ENCODE assay signal across 8 cellular contexts in genomic region chr13:94596575-94596971, GRCh38. TPM values are rescaled to one million over a fixed set of nuclear protein-coding genes. Genes with fewer than 3 reads are reported as not detected.
A peak's percentile ranks its signal among the peaks of the same experiment; 100 is the strongest.
DNase-seq lines count a peak whose midpoint lies in the region; ATAC-seq and TF ChIP-seq lines count a peak whose summit lies in the region.

No MANE protein-coding gene starts in this region.

- H3K36me3 ChIP-seq in CD4-positive, alpha-beta memory T cell (ENCODE audit: insufficient read depth, low read length) = peaks cover 9% of the 10 kb centered on the region
- peaks cover 3% of the 10 kb centered on the region for H3K36me3 ChIP-seq in Panc1 (ENCODE audit: control insufficient read depth, insufficient read depth, low read length)
- no peaks in the 10 kb centered on the region for H3K36me3 ChIP-seq in fibroblast of lung (ENCODE audit: control insufficient read depth, insufficient read depth, low read length)
- H3K36me3 ChIP-seq in parathyroid adenoma (ENCODE audit: control insufficient read depth, insufficient read depth, low read length) = no peaks in the 10 kb centered on the region

- ATAC-seq in Panc1 = peak; percentile 58
- ATAC-seq in GM19035 (IDR thresholded peaks at IDR 0.05; ENCODE audit: unreplicated experiment) = no peak
- ATAC-seq in HG03039 (IDR thresholded peaks at IDR 0.05; ENCODE audit: unreplicated experiment) = no peak
- no peak for ATAC-seq in HG02642 (IDR thresholded peaks at IDR 0.05; ENCODE audit: poor library complexity, unreplicated experiment)

- peak overlapping the region in 1 of 2 donors; percentile 87 for H3K4me3 ChIP-seq in CD4-positive, alpha-beta memory T cell (ENCODE audit: low read length in 2 of 2)
- H3K4me3 ChIP-seq in Panc1 (ENCODE audit: low read depth in 2 of 2, low read length in 2 of 2) (peak overlapping the region; percentile 80 to 89), fibroblast of lung (replicated peaks in 1 of 4; ENCODE audit: control extremely low read depth in 1 of 4, insufficient read depth in 1 of 4, low read depth in 3 of 4, low read length in 4 of 4) (peak overlapping the region; percentile 78 to 99 (median 82)), parathyroid adenoma (ENCODE audit: low read depth, low read length) (peak overlapping the region; percentile 98)

- in situ Hi-C loops in Panc1 (cut with HindIII; ENCODE audit: low pct_unique_long_range_greater_than_20kb, low sequenced_read_pairs) = no loop called here

- H3K36me3 Mint-ChIP-seq in CD4-positive, alpha-beta memory T cell = peaks cover 6 to 18% of the 10 kb centered on the region in 2 donors

- peak overlapping the region; percentile 92 to 98 (median 94) for H3K4me3 Mint-ChIP-seq in CD4-positive, alpha-beta memory T cell

- H3K27me3 Mint-ChIP-seq in CD4-positive, alpha-beta memory T cell = no peaks in the 10 kb centered on the region

- H3K9me3 ChIP-seq in CD4-positive, alpha-beta memory T cell (ENCODE audit: control insufficient read depth in 1 of 2, low read length in 2 of 2) = no peaks in the 10 kb centered on the region
- no peaks in the 10 kb centered on the region for H3K9me3 ChIP-seq in Panc1 (ENCODE audit: control insufficient read depth, insufficient read depth, low read depth, low read length)
- no peaks in the 10 kb centered on the region for H3K9me3 ChIP-seq in fibroblast of lung (ENCODE audit: control insufficient read depth, insufficient read depth, low read depth, low read length)
- no peaks in the 10 kb centered on the region for H3K9me3 ChIP-seq in parathyroid adenoma (ENCODE audit: control insufficient read depth, low read length)

- no peaks in the 10 kb centered on the region for H3K27me3 ChIP-seq in CD4-positive, alpha-beta memory T cell (ENCODE audit: insufficient read depth, low read length)
- H3K27me3 ChIP-seq in Panc1 (ENCODE audit: control insufficient read depth, insufficient read depth, low read length) = no peaks in the 10 kb centered on the region
- H3K27me3 ChIP-seq in fibroblast of lung (ENCODE audit: control insufficient read depth, insufficient read depth, low read length) = no peaks in the 10 kb centered on the region
- H3K27me3 ChIP-seq in parathyroid adenoma (ENCODE audit: control insufficient read depth, insufficient read depth, low read length) = no peaks in the 10 kb centered on the region

- peak overlapping the region in 4 of 7 donors; percentile 85 to 97 (median 90) for H3K27ac Mint-ChIP-seq in CD4-positive, alpha-beta memory T cell

- H4K20me1 ChIP-seq in fibroblast of lung (ENCODE audit: control insufficient read depth, extremely low read depth, insufficient read depth, low read length) = no peaks in the 10 kb centered on the region

- peak overlapping the region; percentile 96 for H3K4me2 ChIP-seq in fibroblast of lung (ENCODE audit: extremely low read depth, insufficient read depth, low read length)
- H3K4me2 ChIP-seq in parathyroid adenoma (ENCODE audit: low read length) = peak overlapping the region; percentile 94

- peaks cover 0 to 2% (median 0%) of the 10 kb centered on the region in 8 donors for H3K9me3 Mint-ChIP-seq in CD4-positive, alpha-beta memory T cell

- intact Hi-C loops in CD4-positive, alpha-beta memory T cell (cut with micrococcal nuclease) = loop anchor here (1.0 to 5.0 kb wide), 2 partner anchors 47 to 274 kb away; no protein-coding TSS in a partner anchor
- intact Hi-C loops in Panc1 (cut with micrococcal nuclease; ENCODE audit: unreplicated experiment) = no loop called here

- peaks cover 35% of the 10 kb centered on the region for H3K4me1 ChIP-seq in CD4-positive, alpha-beta memory T cell (ENCODE audit: insufficient read depth, low read length)
- H3K4me1 ChIP-seq in Panc1 (ENCODE audit: control insufficient read depth, insufficient read depth, low read length) (peaks cover 7% of the 10 kb centered on the region), fibroblast of lung (ENCODE audit: control insufficient read depth, extremely low read depth, insufficient read depth, low read length) (peaks cover 7% of the 10 kb centered on the region), parathyroid adenoma (peaks cover 3% of the 10 kb centered on the region)

- H3K4me1 Mint-ChIP-seq in CD4-positive, alpha-beta memory T cell = peaks cover 30 to 48% (median 40%) of the 10 kb centered on the region in 4 donors

- H3K27ac ChIP-seq in CD4-positive, alpha-beta memory T cell (ENCODE audit: low read depth, low read length) = peak overlapping the region; percentile 75
- H3K27ac ChIP-seq in Panc1 (ENCODE audit: low read length) (peak overlapping the region; percentile 84), fibroblast of lung (ENCODE audit: insufficient read depth, low read length) (no peak overlapping the region), parathyroid adenoma (no peak overlapping the region)

- peaks cover 15% of the 10 kb centered on the region for H3K79me2 ChIP-seq in fibroblast of lung (ENCODE audit: control insufficient read depth, insufficient read depth, low read length)
- H3K79me2 ChIP-seq in parathyroid adenoma = no peaks in the 10 kb centered on the region

- CTCF ChIA-PET in CD4-positive, alpha-beta memory T cell (lab: Charles Lee; ENCODE audit: partially characterized antibody) = interaction anchor here (1.1 to 2.4 kb wide), 6 partner anchors 9 to 808 kb away, joined by 3 to 23 read pairs (median 4); no protein-coding TSS in a partner anchor
- CTCF ChIA-PET in Panc1 (lab: Charles Lee) = no interaction called here

- DNase-seq in CD4-positive, alpha-beta memory T cell = no peak
- no peak for DNase-seq in Panc1 (ENCODE audit: low read depth, low spot score)
- DNase-seq in fibroblast of lung (ENCODE audit: low read depth in 2 of 2) = no peak
- no peak for DNase-seq in NCI-H510A (lab: John Stamatoyannopoulos, UW)

- BruUV-seq in Panc1 (replicated peaks; lab: Mats Ljungman, UMichigan) = no TSS peak

- POLR2A ChIA-PET in CD4-positive, alpha-beta memory T cell (lab: Charles Lee; ENCODE audit: partially characterized antibody) = interaction anchor here (0.6 to 2.9 kb wide), 11 partner anchors 8 to 1080 kb away, joined by 3 to 96 read pairs (median 4); partner anchors contain the start of gene DNAJC3
- POLR2A ChIA-PET in Panc1 (lab: Charles Lee) = no interaction called here

- H3K9ac ChIP-seq in fibroblast of lung (ENCODE audit: insufficient read depth, low read length) = no peak overlapping the region
- H3K9ac ChIP-seq in parathyroid adenoma = no peak overlapping the region

- H2AFZ ChIP-seq in fibroblast of lung (ENCODE audit: low read length) (peak overlapping the region; percentile 95), parathyroid adenoma (peak overlapping the region; percentile 86)

- TF ChIP-seq CTCF in Panc1 (IDR thresholded peaks at IDR 0.05) = no peak
- no peak for TF ChIP-seq CTCF in fibroblast of lung (conservative IDR thresholded peaks at IDR 0.05 in 1 of 2, IDR thresholded peaks at IDR 0.05 in 1 of 2; ENCODE audit: low read depth in 1 of 2, low read length in 2 of 2)
- TF ChIP-seq CTCF in parathyroid adenoma (IDR thresholded peaks at IDR 0.05) = no peak

RNA-seq across cellular contexts. Expression of gene TGDS, which starts 0.6 kb away (rescaled TPM):
- total RNA-seq in CD4-positive, alpha-beta memory T cell = 10 to 100 TPM; 15.9 to 16.8 TPM
- 10 to 100 TPM; 15.9 to 16.7 TPM for polyA plus RNA-seq in CD4-positive, alpha-beta memory T cell
- total RNA-seq in Panc1 (2021; ENCODE audit: unreplicated experiment) (7.9 TPM), fibroblast of lung (10.3 and 13.4 TPM in 2 replicates)
- polyA plus RNA-seq in Panc1 (2012; ENCODE audit: insufficient read length) = 4.7 TPM
- polyA plus RNA-seq in fibroblast of lung = 14.4 and 15.2 TPM in 2 replicates
- polyA plus RNA-seq in fibroblast of lung (2012) = 7.0 and 7.2 TPM in 2 replicates
- 1.8 TPM in 1 of 2 replicates, not detected in the other for polyA minus RNA-seq in fibroblast of lung (ENCODE audit: low replicate concordance)

RNA-seq across cellular contexts. Expression of gene GPR180, which starts 5.1 kb away (rescaled TPM):
- 1 to 10 TPM; 4.8 to 5.3 TPM for total RNA-seq in CD4-positive, alpha-beta memory T cell
- polyA plus RNA-seq in CD4-positive, alpha-beta memory T cell = 1 to 10 TPM; 1.6 to 1.8 TPM
- total RNA-seq in Panc1 (2021; ENCODE audit: unreplicated experiment) (7.1 TPM), fibroblast of lung (10.3 and 12.1 TPM in 2 replicates)
- polyA plus RNA-seq in Panc1 (2012; ENCODE audit: insufficient read length) = 2.6 TPM
- 7.9 and 9.0 TPM in 2 replicates for polyA plus RNA-seq in fibroblast of lung
- 4.6 and 4.7 TPM in 2 replicates for polyA plus RNA-seq in fibroblast of lung (2012)
- polyA minus RNA-seq in fibroblast of lung (ENCODE audit: low replicate concordance) = 1.2 and 1.6 TPM in 2 replicates

Comparison
In these comparisons a context has a peak if more than half of its experiments do, and no peak if none do; other contexts are left out.
1. H3K27ac ChIP-seq: peak in CD4-positive, alpha-beta memory T cell (single experiment) and Panc1 (single experiment); none in fibroblast of lung (single experiment) and parathyroid adenoma (single experiment).